In the genomic region with DNA sequence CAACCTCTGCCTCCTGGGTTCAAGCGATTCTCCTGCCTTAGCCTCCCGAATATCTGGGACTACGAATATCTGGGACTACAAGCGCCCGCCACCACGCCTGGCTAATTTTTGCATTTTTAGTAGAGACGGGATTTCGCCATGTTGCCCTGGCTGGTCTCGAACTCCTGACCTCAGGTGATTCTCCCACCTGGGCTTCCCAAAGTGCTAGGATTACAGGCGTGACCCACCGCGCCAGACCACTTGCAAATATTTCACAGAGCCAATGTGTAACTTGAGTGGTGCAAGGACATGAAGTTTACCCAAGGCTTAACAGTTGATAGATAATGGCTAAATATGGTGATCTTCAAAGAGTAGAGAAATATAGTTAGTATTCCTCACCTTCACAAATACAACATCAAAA, we compare ENCODE assay signal across 11 cellular contexts. TPM values are rescaled to one million over a fixed set of nuclear protein-coding genes. Genes with fewer than 3 reads are reported as not detected.
DNase-seq lines count a peak whose midpoint lies in the region; ATAC-seq, FAIRE-seq and TF ChIP-seq lines count a peak whose summit lies in the region.
"Had no signal": no experiment of that assay in that cellular context is flagged by ENCODE, and none has a peak within 500 bp of the region (broad histone marks: within the 10 kb centered on the region; RNA-seq: fewer than 3 reads in every experiment).

No MANE protein-coding gene starts in this region.

- no peak for ATAC-seq in T-helper 17 cell
- no peak for ATAC-seq in gastroesophageal sphincter

- intact Hi-C loops in activated naive CD4-positive, alpha-beta T cell treated with anti-CD3 and anti-CD28 coated beads for 36 hours (cut with micrococcal nuclease) = loop anchor here (2.0 to 5.0 kb wide), 2 partner anchors 231 to 334 kb away; a partner anchor contains a TSS
- intact Hi-C loops in stomach (cut with DNase I; ENCODE audit: low total_unique reads) = no loop called here
- intact Hi-C loops in MCF 10A (cut with micrococcal nuclease) = no loop called here

- no peak for TF ChIP-seq POLR2A in gastroesophageal sphincter (IDR thresholded peaks at IDR 0.05)
- no peak for TF ChIP-seq POLR2A in stomach (IDR thresholded peaks at IDR 0.05)

- no peak for TF ChIP-seq EP300 in gastroesophageal sphincter (IDR thresholded peaks at IDR 0.05)
- TF ChIP-seq EP300 in stomach (IDR thresholded peaks at IDR 0.05) = no peak

- H3K27ac ChIP-seq in gastroesophageal sphincter (peak overlapping the region in 3 of 4 donors; percentile 50 to 96 (median 94)), stomach (peak overlapping the region in 4 of 5 donors; percentile 92 to 96 (median 93))

- POLR2A ChIA-PET in MCF 10A (lab: Yijun Ruan, JAX) = interaction anchor here (1.9 kb wide), 1 partner anchor 11 kb away, joined by 9 read pairs; no protein-coding TSS in a partner anchor

- BruUV-seq in MCF 10A (replicated peaks; lab: Mats Ljungman, UMichigan) = no TSS peak

- DNase-seq in activated naive CD4-positive, alpha-beta T cell treated with anti-CD3 and anti-CD28 coated beads for 36 hours = no peak
- DNase-seq in activated naive CD4-positive, alpha-beta T cell treated with anti-CD3 and anti-CD28 coated beads, Interleukin-2, amount 50 U/mL, for 16 hours = no peak
- DNase-seq in T-helper 17 cell (no peak), stomach (no peak), MCF 10A (ENCODE audit: unreplicated experiment) (no peak), RCC 7860 (ENCODE audit: low spot score) (no peak), HK-2 (ENCODE audit: unreplicated experiment) (no peak)
- DNase-seq: activated CD4-positive, CD25-positive, alpha-beta regulatory T cell treated with anti-CD3 and anti-CD28 coated beads, Interleukin-2, amount 50 U/mL, for 72 hours; NCI-H1417 treated with DMSO at 0.1 percent for 48 hours had no signal

- H3K4me3 ChIP-seq in gastroesophageal sphincter = peak overlapping the region in 1 of 2 donors; percentile 71
- peak overlapping the region in 3 of 4 donors; percentile 59 to 84 (median 76) for H3K4me3 ChIP-seq in stomach

- H3K4me3 Mint-ChIP-seq in activated naive CD4-positive, alpha-beta T cell treated with anti-CD3 and anti-CD28 coated beads for 36 hours = peak overlapping the region; percentile 38
- peak overlapping the region; percentile 90 for H3K4me3 Mint-ChIP-seq in T-helper 17 cell
- H3K4me3 Mint-ChIP-seq in MCF 10A (ENCODE audit: unreplicated experiment) = no peak overlapping the region

- TF ChIP-seq CTCF in gastroesophageal sphincter (IDR thresholded peaks at IDR 0.05) (no peak), stomach (IDR thresholded peaks at IDR 0.05) (no peak), MCF 10A (IDR thresholded peaks at IDR 0.05; ENCODE audit: unreplicated experiment) (no peak)

- H3K9me3 Mint-ChIP-seq in activated naive CD4-positive, alpha-beta T cell treated with anti-CD3 and anti-CD28 coated beads for 36 hours = no peaks in the 10 kb centered on the region
- H3K9me3 Mint-ChIP-seq in MCF 10A (ENCODE audit: unreplicated experiment) = no peaks in the 10 kb centered on the region

- H3K27me3 ChIP-seq in gastroesophageal sphincter = peaks cover 8% of the 10 kb centered on the region
- no peaks in the 10 kb centered on the region for H3K27me3 ChIP-seq in stomach

- H3K36me3 Mint-ChIP-seq in activated naive CD4-positive, alpha-beta T cell treated with anti-CD3 and anti-CD28 coated beads for 36 hours (ENCODE audit: low read depth) = no peaks in the 10 kb centered on the region
- no peaks in the 10 kb centered on the region for H3K36me3 Mint-ChIP-seq in T-helper 17 cell (ENCODE audit: low read depth)
- peaks cover 8% of the 10 kb centered on the region for H3K36me3 Mint-ChIP-seq in MCF 10A (ENCODE audit: insufficient read depth, unreplicated experiment)

- H3K9me3 ChIP-seq in T-helper 17 cell (ENCODE audit: control insufficient read depth, low read length, poor library complexity, severe bottlenecking) (no peaks in the 10 kb centered on the region), gastroesophageal sphincter (no peaks in the 10 kb centered on the region), stomach (no peaks in the 10 kb centered on the region)

- CTCF ChIA-PET in activated naive CD4-positive, alpha-beta T cell treated with anti-CD3 and anti-CD28 coated beads for 36 hours (lab: Charles Lee) = no interaction called here
- CTCF ChIA-PET in MCF 10A (lab: Yijun Ruan, JAX) = no interaction called here

- 90 to 100% methylated on average over 1 to 9 of the region's 12 CpGs for WGBS in gastroesophageal sphincter (ENCODE audit: low coverage in 1 of 2), 2 donors
- 95 to 96% (median 95%) methylated on average over 12 of the region's 12 CpGs for WGBS in stomach, 5 donors

- H3K27me3 Mint-ChIP-seq in activated naive CD4-positive, alpha-beta T cell treated with anti-CD3 and anti-CD28 coated beads for 36 hours (ENCODE audit: low read depth) = no peaks in the 10 kb centered on the region
- H3K27me3 Mint-ChIP-seq in T-helper 17 cell (no peaks in the 10 kb centered on the region), MCF 10A (ENCODE audit: insufficient read depth, unreplicated experiment) (no peaks in the 10 kb centered on the region)

- peaks cover 22% of the 10 kb centered on the region for H3K4me1 Mint-ChIP-seq in activated naive CD4-positive, alpha-beta T cell treated with anti-CD3 and anti-CD28 coated beads for 36 hours (ENCODE audit: low read depth)
- H3K4me1 Mint-ChIP-seq in T-helper 17 cell (peaks cover 10% of the 10 kb centered on the region), MCF 10A (ENCODE audit: insufficient read depth, unreplicated experiment) (no peaks in the 10 kb centered on the region)

- no peaks in the 10 kb centered on the region for H3K36me3 ChIP-seq in gastroesophageal sphincter
- no peaks in the 10 kb centered on the region for H3K36me3 ChIP-seq in stomach

- no peak overlapping the region for H3K27ac Mint-ChIP-seq in activated naive CD4-positive, alpha-beta T cell treated with anti-CD3 and anti-CD28 coated beads for 36 hours
- H3K27ac Mint-ChIP-seq in T-helper 17 cell (peak overlapping the region; percentile 89), MCF 10A (ENCODE audit: low read depth, unreplicated experiment) (no peak overlapping the region)

- H3K4me1 ChIP-seq in gastroesophageal sphincter = peaks cover 0 to 32% (median 0%) of the 10 kb centered on the region in 3 donors
- H3K4me1 ChIP-seq in stomach = peaks cover 10 to 29% (median 27%) of the 10 kb centered on the region in 4 donors

- FAIRE-seq in RCC 7860 (lab: Jason Lieb, UNC) = no peak
- FAIRE-seq: bronchial epithelial cell had no signal

RNA-seq across cellular contexts. Expression of a gene that starts 14.1 kb away (rescaled TPM):
- total RNA-seq in activated naive CD4-positive, alpha-beta T cell treated with anti-CD3 and anti-CD28 coated beads for 36 hours = 10 to 100 TPM; 43.9 to 44.2 TPM
- total RNA-seq in T-helper 17 cell (10 to 100 TPM; 16.8 to 18.7 TPM), gastroesophageal sphincter (10 to 100 TPM; 19.1 to 24.0 (median 22.4) TPM), stomach (10 to 100 TPM in 3 of 5 donors, 1 to 10 TPM in 2; 7.1 to 32.1 (median 20.9) TPM), MCF 10A (2022) (58.3 and 60.7 TPM in 2 replicates)
- polyA plus RNA-seq in stomach = 10 to 100 TPM; 19.5 to 22.5 (median 21.3) TPM

RNA-seq across cellular contexts. Expression of a gene that starts 50.6 kb away (rescaled TPM):
- 1,000 to 10,000 TPM; 1,468 to 1,556 TPM for total RNA-seq in activated naive CD4-positive, alpha-beta T cell treated with anti-CD3 and anti-CD28 coated beads for 36 hours
- total RNA-seq in T-helper 17 cell = 1,000 to 10,000 TPM; 1,730 to 1,784 TPM
- total RNA-seq in gastroesophageal sphincter = 1,000 to 10,000 TPM in 3 of 4 donors, 100 to 1,000 TPM in 1; 672 to 2,650 (median 1,912) TPM
- total RNA-seq in stomach = 1,000 to 10,000 TPM in 2 of 5 donors, 100 to 1,000 TPM in 3; 319 to 1,379 (median 908) TPM
- 1,000 to 10,000 TPM; 2,310 to 3,642 (median 2,683) TPM for polyA plus RNA-seq in stomach
- total RNA-seq in MCF 10A (2022) = 1,343 and 1,536 TPM in 2 replicates

RNA-seq across cellular contexts. Expression of a gene that starts 51.0 kb away (rescaled TPM):
- 1 to 10 TPM; 2.4 to 3.1 TPM for total RNA-seq in activated naive CD4-positive, alpha-beta T cell treated with anti-CD3 and anti-CD28 coated beads for 36 hours
- total RNA-seq in T-helper 17 cell (1 to 10 TPM; 3.5 to 7.1 TPM), gastroesophageal sphincter (10 to 100 TPM in 1 of 4 donors, 1 to 10 TPM in 3; 3.0 to 16.8 (median 3.8) TPM), stomach (10 to 100 TPM in 1 of 5 donors, 1 to 10 TPM in 4; 1.9 to 43.9 (median 9.6) TPM), MCF 10A (2022) (32.8 and 35.4 TPM in 2 replicates)
- polyA plus RNA-seq in stomach = 1 to 10 TPM; 4.0 to 8.8 (median 4.9) TPM
